ENCODE assay signal across 8 cellular contexts in genomic region chr1:9908846-9909221, GRCh38. TPM values are rescaled to one million over a fixed set of nuclear protein-coding genes. Genes with fewer than 3 reads are reported as not detected.
DNase-seq lines count a peak whose midpoint lies in the region; ATAC-seq, FAIRE-seq and TF ChIP-seq lines count a peak whose summit lies in the region.

No MANE protein-coding gene starts in this region.

- no peak for TF ChIP-seq CTCF in A549 (IDR thresholded peaks at IDR 0.05)
- no peak for TF ChIP-seq CTCF in mammary epithelial cell (conservative IDR thresholded peaks at IDR 0.05 in 1 of 2, IDR thresholded peaks at IDR 0.05 in 1 of 2; ENCODE audit: extremely low read depth in 1 of 2, insufficient read depth in 1 of 2, low read depth in 1 of 2, low read length in 2 of 2)

- no peaks in the 10 kb centered on the region for H3K9me3 ChIP-seq in A549
- H3K9me3 ChIP-seq in HUES64 (ENCODE audit: insufficient read depth, low read depth, low read length), result no peaks in the 10 kb centered on the region
- no peaks in the 10 kb centered on the region for H3K9me3 ChIP-seq in mammary epithelial cell (replicated peaks; ENCODE audit: insufficient read depth, low read length)
- no peaks in the 10 kb centered on the region for H3K9me3 ChIP-seq in muscle layer of duodenum (ENCODE audit: control insufficient read depth in 1 of 2, low read length in 2 of 2)

- peaks cover 13% of the 10 kb centered on the region; the same call in 2 of the 3 replicates for H3K4me1 ChIP-seq in A549
- peaks cover 12% of the 10 kb centered on the region; the same call in 1 of the 2 replicates for H3K4me1 ChIP-seq in HUES64 (ENCODE audit: insufficient read depth, low read length)
- H3K4me1 ChIP-seq in mammary epithelial cell (ENCODE audit: insufficient read depth, low read length), result peaks cover 20% of the 10 kb centered on the region
- H3K4me1 ChIP-seq in muscle layer of duodenum (ENCODE audit: control insufficient read depth in 1 of 2, insufficient read depth in 2 of 2, low read length in 2 of 2), result peaks cover 3 to 16% of the 10 kb centered on the region in 2 donors

- H3K27ac ChIP-seq in A549, result peak overlapping the region in 1 of 2 experiments; percentile 89; a peak in 2 of 6 replicates
- H3K27ac ChIP-seq in HUES64 (ENCODE audit: low read depth, low read length), result no peak overlapping the region
- H3K27ac ChIP-seq in mammary epithelial cell (ENCODE audit: insufficient read depth, low read depth, low read length), result peak overlapping the region; percentile 46
- peak overlapping the region; percentile 18 for H3K27ac ChIP-seq in muscle layer of duodenum (ENCODE audit: low read length)

- H2AFZ ChIP-seq in mammary epithelial cell (ENCODE audit: low read depth, low read length), result peak overlapping the region; percentile 82

- H3K9ac ChIP-seq in HUES64 (ENCODE audit: low read depth, low read length), result peak overlapping the region; percentile 83; the same call in 1 of the 2 replicates
- H3K9ac ChIP-seq in mammary epithelial cell (ENCODE audit: insufficient read depth, low read length), result peak overlapping the region; percentile 57

- H4K20me1 ChIP-seq in mammary epithelial cell (ENCODE audit: insufficient read depth, low read length), result no peaks in the 10 kb centered on the region

- H3K79me2 ChIP-seq in mammary epithelial cell (ENCODE audit: insufficient read depth, low read length), result peaks cover 52% of the 10 kb centered on the region

- no peak for TF ChIP-seq RAD21 in A549 (conservative IDR thresholded peaks at IDR 0.05 in 1 of 2, IDR thresholded peaks at IDR 0.05 in 1 of 2)

- BruUV-seq in mammary epithelial cell (replicated peaks; lab: Mats Ljungman, UMichigan), result TSS peak; percentile 31

- H3K4me2 ChIP-seq in A549 (peak overlapping the region; percentile 96), mammary epithelial cell (ENCODE audit: insufficient read depth, low read depth, low read length) (peak overlapping the region; percentile 75)

- dilution Hi-C loops in mammary epithelial cell (cut with HindIII; ENCODE audit: low sequenced_read_pairs), result no loop called here

- no peak for TF ChIP-seq POLR2A in A549 (IDR thresholded peaks at IDR 0.05; ENCODE audit: low read length)

- DNase-seq in A549 (ENCODE audit: low read depth in 1 of 2, low spot score in 1 of 2), result no peak
- DNase-seq in mammary epithelial cell, result no peak
- no peak for DNase-seq in HuH-7.5 (ENCODE audit: low spot score)
- DNase-seq in NCI-H146 treated with DMSO at 0.1 percent for 48 hours (lab: John Stamatoyannopoulos, UW; ENCODE audit: unreplicated experiment), result no peak
- DNase-seq in DMS79 treated with DMSO at 0.1 percent for 48 hours (lab: John Stamatoyannopoulos, UW), result no peak
- DNase-seq in stimulated activated CD8-positive, alpha-beta memory T cell treated with anti-CD3 and anti-CD28 coated beads, Interleukin-4, amount 100 ng/mL, for 48 hours, result no peak

- 47% methylated on average over 3 of the region's 4 CpGs for WGBS in A549 (ENCODE audit: missing lambda C conversion rate)
- 95% methylated on average over 4 of the region's 4 CpGs for WGBS in HUES64
- 58% methylated on average over 4 of the region's 4 CpGs for WGBS in mammary epithelial cell (ENCODE audit: low coverage, missing lambda C conversion rate)

- no peaks in the 10 kb centered on the region for H3K36me3 ChIP-seq in HUES64 (ENCODE audit: insufficient read depth, low read length)
- H3K36me3 ChIP-seq in mammary epithelial cell (ENCODE audit: insufficient read depth, low read length), result no peaks in the 10 kb centered on the region
- H3K36me3 ChIP-seq in muscle layer of duodenum (ENCODE audit: control insufficient read depth in 1 of 2, insufficient read depth in 2 of 2, low read length in 2 of 2), result no peaks in the 10 kb centered on the region

- no peaks in the 10 kb centered on the region for H3K27me3 ChIP-seq in HUES64 (ENCODE audit: insufficient read depth, low read length)
- no peaks in the 10 kb centered on the region for H3K27me3 ChIP-seq in mammary epithelial cell (ENCODE audit: insufficient read depth, low read length)
- H3K27me3 ChIP-seq in muscle layer of duodenum (ENCODE audit: low read depth, low read length), result no peaks in the 10 kb centered on the region

- no peak for ATAC-seq in A549

- intact Hi-C loops in mammary epithelial cell (cut with micrococcal nuclease), result loop anchor here (1.0 kb wide), 2 partner anchors 8 to 19 kb away; no protein-coding TSS in a partner anchor

- no peak for TF ChIP-seq EP300 in A549 (IDR thresholded peaks at IDR 0.05)

- in situ Hi-C loops in mammary epithelial cell (cut with MboI; ENCODE audit: low sequenced_read_pairs in 2 of 2), result no loop called here

- CTCF ChIA-PET in A549 (lab: Yijun Ruan, JAX) (interaction anchor here (0.7 kb wide), 1 partner anchor 192 kb away, joined by 3 read pairs; no protein-coding TSS in a partner anchor), mammary epithelial cell (lab: Charles Lee; ENCODE audit: low non-redundant PET) (no interaction called here)

- no peak overlapping the region for H3K4me3 ChIP-seq in A549
- peak overlapping the region; percentile 85 for H3K4me3 ChIP-seq in HUES64 (ENCODE audit: low read length)
- peak overlapping the region; percentile 54 to 91 (median 87) for H3K4me3 ChIP-seq in mammary epithelial cell (replicated peaks in 1 of 3; ENCODE audit: insufficient read depth in 1 of 3, low read depth in 2 of 3, low read length in 3 of 3)
- peak overlapping the region; percentile 71 to 86 for H3K4me3 ChIP-seq in muscle layer of duodenum (ENCODE audit: low read depth in 1 of 2, low read length in 2 of 2)

- FAIRE-seq in A549 (lab: Jason Lieb, UNC), result no peak

- POLR2A ChIA-PET in A549 (lab: Yijun Ruan, JAX), result interaction anchor here (0.7 kb wide), 1 partner anchor 11 kb away, joined by 8 read pairs; no protein-coding TSS in a partner anchor

TF ChIP-seq in A549, 52 proteins besides CTCF, POLR2A, EP300 and RAD21:
- TF ChIP-seq JUN (IDR thresholded peaks at IDR 0.05) (no peak), CBX8 (IDR thresholded peaks at IDR 0.05) (no peak), HOXB5 (CRISPR knock-in tag; IDR thresholded peaks at IDR 0.05) (no peak), CEBPB (IDR thresholded peaks at IDR 0.05) (no peak), CHD4 (IDR thresholded peaks at IDR 0.05; ENCODE audit: borderline replicate concordance) (no peak), NFE2L2 (conservative IDR thresholded peaks at IDR 0.05; ENCODE audit: low read length) (no peak), POLR2AphosphoS2 (conservative IDR thresholded peaks at IDR 0.05; ENCODE audit: low read length) (no peak), KDM1A (IDR thresholded peaks at IDR 0.05; ENCODE audit: low read depth) (no peak)
TF ChIP-seq in A549: peak in this region for 0.

RNA-seq across cellular contexts. Expression of gene CTNNBIP1, which starts 1.2 kb away (rescaled TPM):
- polyA plus RNA-seq in A549 (2011; rRNA removed), result 7.7 and 10.4 TPM in 2 replicates
- polyA plus RNA-seq in A549 (2012; cell fraction: cytosol; rRNA removed), result 8.2 and 10.0 TPM in 2 replicates
- 5.7 and 5.8 TPM in 2 replicates for polyA plus RNA-seq in A549 (2012; cell fraction: nucleus; rRNA removed)
- 4.9 to 5.6 TPM (median 5.1 TPM) in 3 replicates for polyA plus RNA-seq in A549 (2017; fragmentation: RNase III; extraction: RNeasy Plus Mini Kit Qiagen cat#74134 plus additional on column Dnase treatment)
- 8.5 and 10.9 TPM in 2 replicates for polyA minus RNA-seq in A549 (2011; rRNA and poly(A)+ RNA removed)
- 45.4 TPM for polyA plus RNA-seq in HUES64 (2013, experiment 1 of 2)
- 57.3 TPM for polyA plus RNA-seq in HUES64 (2013, experiment 2 of 2)
- total RNA-seq in mammary epithelial cell, result 100 to 1,000 TPM in 1 of 2 donors, 10 to 100 TPM in 1; 54.7 to 103 TPM
- 138 TPM for polyA plus RNA-seq in mammary epithelial cell
- 108 TPM for polyA minus RNA-seq in mammary epithelial cell

RNA-seq across cellular contexts. Expression of gene LZIC, which starts 34.4 kb away (rescaled TPM):
- polyA plus RNA-seq in A549 (2011; rRNA removed) (23.8 and 29.0 TPM in 2 replicates), A549 (2017; fragmentation: RNase III; extraction: RNeasy Plus Mini Kit Qiagen cat#74134 plus additional on column Dnase treatment) (24.5 to 28.6 TPM (median 26.2 TPM) in 3 replicates), mammary epithelial cell (14.5 TPM)
- 5.1 and 5.9 TPM in 2 replicates for polyA plus RNA-seq in A549 (2012; cell fraction: cytosol; rRNA removed)
- 1.2 and 1.7 TPM in 2 replicates for polyA plus RNA-seq in A549 (2012; cell fraction: nucleus; rRNA removed)
- polyA minus RNA-seq in A549 (2011; rRNA and poly(A)+ RNA removed), result 5.8 and 8.2 TPM in 2 replicates
- 17.3 TPM for polyA plus RNA-seq in HUES64 (2013, experiment 1 of 2)
- polyA plus RNA-seq in HUES64 (2013, experiment 2 of 2), result 22.5 TPM
- total RNA-seq in mammary epithelial cell, result 10 to 100 TPM; 19.8 to 30.6 TPM
- polyA minus RNA-seq in mammary epithelial cell, result 11.8 TPM

RNA-seq across cellular contexts. Expression of gene NMNAT1, which starts 34.4 kb away (rescaled TPM):
- polyA plus RNA-seq in A549 (2011; rRNA removed) (4.9 and 5.3 TPM in 2 replicates), A549 (2017; fragmentation: RNase III; extraction: RNeasy Plus Mini Kit Qiagen cat#74134 plus additional on column Dnase treatment) (3.2 to 3.8 TPM (median 3.3 TPM) in 3 replicates), mammary epithelial cell (9.4 TPM)
- 1.7 and 1.8 TPM in 2 replicates for polyA plus RNA-seq in A549 (2012; cell fraction: cytosol; rRNA removed)
- 0.94 and 1.4 TPM in 2 replicates for polyA plus RNA-seq in A549 (2012; cell fraction: nucleus; rRNA removed)
- 4.4 and 7.3 TPM in 2 replicates for polyA minus RNA-seq in A549 (2011; rRNA and poly(A)+ RNA removed)
- 4.2 TPM for polyA plus RNA-seq in HUES64 (2013, experiment 1 of 2)
- 3.9 TPM for polyA plus RNA-seq in HUES64 (2013, experiment 2 of 2)
- total RNA-seq in mammary epithelial cell, result 10 to 100 TPM in 1 of 2 donors, 1 to 10 TPM in 1; 9.7 to 11.1 TPM
- polyA minus RNA-seq in mammary epithelial cell, result 9.1 TPM

Comparison
In these comparisons a context has a peak if more than half of its experiments do, and no peak if none do; other contexts are left out.
1. RNA of gene CTNNBIP1, which starts 1.2 kb away (polyA plus RNA-seq): 138 TPM in mammary epithelial cell (single experiment); 4.9 to 10.4 TPM in A549; every median in the first group is over 10 times any median in the second.